15 cellular contexts compared by ENCODE assay signal in the genomic region with DNA sequence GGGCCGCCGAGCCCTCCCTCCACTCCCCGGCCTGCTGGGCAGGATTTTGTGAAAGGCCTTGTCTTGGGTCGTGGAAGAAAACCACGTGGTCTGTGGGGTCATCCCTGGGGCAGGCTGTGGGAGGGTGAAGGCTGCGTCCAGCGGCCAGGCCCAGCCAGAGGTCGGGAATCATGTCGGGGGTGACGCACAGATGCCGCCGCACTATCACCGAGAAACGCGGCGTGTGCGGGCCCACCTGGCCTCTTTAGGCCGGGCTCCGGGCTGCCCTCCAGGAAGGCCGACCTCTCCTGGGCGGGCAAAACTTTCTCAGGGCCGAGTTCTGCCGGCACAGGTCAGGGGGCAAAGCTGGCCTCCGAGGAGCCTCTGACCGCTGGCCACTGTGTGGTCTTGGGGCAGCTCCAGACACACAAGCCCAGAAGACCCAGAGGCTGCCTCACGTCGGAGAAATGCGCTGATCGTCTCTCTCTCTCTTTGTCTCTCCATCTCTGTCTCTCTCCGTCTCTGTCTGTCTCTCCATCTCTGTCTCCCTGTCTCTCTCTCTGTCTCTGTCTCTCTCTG. TPM values are rescaled to one million over a fixed set of nuclear protein-coding genes. Genes with fewer than 3 reads are reported as not detected.
DNase-seq lines count a peak whose midpoint lies in the region; ATAC-seq, FAIRE-seq and TF ChIP-seq lines count a peak whose summit lies in the region.
"Had no signal": no experiment of that assay in that cellular context is flagged by ENCODE, and none has a peak within 500 bp of the region (broad histone marks: within the 10 kb centered on the region; RNA-seq: fewer than 3 reads in every experiment).

No MANE protein-coding gene starts in this region.

- 82% methylated on average over 30 of the region's 30 CpGs for WGBS in liver
- WGBS in HepG2 (ENCODE audit: low lambda C conversion rate): 52% methylated on average over 17 of the region's 30 CpGs

- TF ChIP-seq EP300 in HepG2 (IDR thresholded peaks at IDR 0.05; ENCODE audit: low read depth in 2 of 2, low read length in 2 of 2): no peak
- no peak for TF ChIP-seq EP300 in HepG2 (CRISPR knock-in tag; IDR thresholded peaks at IDR 0.05; ENCODE audit: borderline replicate concordance)

- peaks cover 20% of the 10 kb centered on the region for H3K4me1 Mint-ChIP-seq in endothelial cell (ENCODE audit: unreplicated experiment)
- peaks cover 33 to 49% (median 47%) of the 10 kb centered on the region in 3 donors for H3K4me1 Mint-ChIP-seq in naive B cell

- H2AFZ ChIP-seq in HepG2 (ENCODE audit: low read length): no peak overlapping the region
- H2AFZ ChIP-seq: parathyroid adenoma had no signal

- POLR2A ChIA-PET in HepG2 (lab: Yijun Ruan, JAX): no interaction called here

- in situ Hi-C loops in HepG2 (cut with HindIII; ENCODE audit: extremely low pct_ligation_motif_present, low pct_unique_long_range_greater_than_20kb) (no loop called here), GM13976 (cut with MboI; ENCODE audit: low sequenced_read_pairs, unreplicated experiment) (no loop called here)

- ATAC-seq in HepG2: no peak
- no peak for ATAC-seq in naive B cell (ENCODE audit: low read depth in 2 of 2)
- ATAC-seq in HG02970 (IDR thresholded peaks at IDR 0.05; ENCODE audit: low FRiP score, unreplicated experiment): no peak

- no peaks in the 10 kb centered on the region for H3K9me3 Mint-ChIP-seq in endothelial cell (ENCODE audit: unreplicated experiment)
- no peaks in the 10 kb centered on the region for H3K9me3 Mint-ChIP-seq in naive B cell

- no TSS peak for BruUV-seq in HepG2 (replicated peaks; lab: Mats Ljungman, UMichigan)

- H3K27me3 ChIP-seq in liver (ENCODE audit: control insufficient read depth in 4 of 4, insufficient read depth in 4 of 4, low read length in 3 of 4): no peaks in the 10 kb centered on the region
- peaks cover 17 to 74% of the 10 kb centered on the region in 2 experiments; a peak in 4 of 5 replicates for H3K27me3 ChIP-seq in HepG2 (ENCODE audit: control insufficient read depth in 1 of 2, insufficient read depth in 2 of 2, low read length in 2 of 2)
- no peaks in the 10 kb centered on the region for H3K27me3 ChIP-seq in uterus
- H3K27me3 ChIP-seq: cardiac muscle cell had no signal

- no peak overlapping the region for H3K9ac ChIP-seq in liver (ENCODE audit: low read depth in 1 of 2, low read length in 2 of 2)
- H3K9ac ChIP-seq in HepG2 (ENCODE audit: insufficient read depth, low read depth, low read length): no peak overlapping the region
- H3K9ac ChIP-seq: parathyroid adenoma had no signal

- H3K9me3 ChIP-seq in liver (ENCODE audit: control insufficient read depth in 4 of 4, low read length in 3 of 4) (no peaks in the 10 kb centered on the region), HepG2 (ENCODE audit: low read length) (no peaks in the 10 kb centered on the region), uterus (no peaks in the 10 kb centered on the region)

- peaks cover 6% of the 10 kb centered on the region for H3K27me3 Mint-ChIP-seq in endothelial cell (ENCODE audit: unreplicated experiment)
- H3K27me3 Mint-ChIP-seq in naive B cell: no peaks in the 10 kb centered on the region

- H3K36me3 Mint-ChIP-seq in endothelial cell (ENCODE audit: low read depth, unreplicated experiment) (peaks cover 30% of the 10 kb centered on the region), naive B cell (peaks cover 12 to 28% of the 10 kb centered on the region in 2 donors)

- TF ChIP-seq POLR2A in HepG2 (IDR thresholded peaks at IDR 0.05; ENCODE audit: insufficient read depth in 1 of 2, low read depth in 2 of 2, low read length in 2 of 2): no peak
- no peak for TF ChIP-seq POLR2A in uterus (IDR thresholded peaks at IDR 0.05)

- intact Hi-C loops in HepG2 (cut with micrococcal nuclease; ENCODE audit: unreplicated experiment): no loop called here
- intact Hi-C loops in uterus (cut with DNase I; ENCODE audit: low total_unique reads): no loop called here

- H3K4me3 ChIP-seq in liver (ENCODE audit: low read depth in 1 of 3, low read length in 3 of 3): no peak overlapping the region
- H3K4me3 ChIP-seq in HepG2 (replicated peaks in 1 of 3; ENCODE audit: insufficient read depth in 1 of 3, low read depth in 2 of 3, low read length in 3 of 3): no peak overlapping the region
- no peak overlapping the region for H3K4me3 ChIP-seq in uterus
- H3K4me3 ChIP-seq: cardiac muscle cell, lung, SK-N-MC had no signal

- no peak for TF ChIP-seq CTCF in liver (IDR thresholded peaks at IDR 0.05; ENCODE audit: low read depth, low read length, missing input control)
- TF ChIP-seq CTCF in HepG2 (CRISPR knock-in tag; IDR thresholded peaks at IDR 0.05): no peak
- TF ChIP-seq CTCF in endothelial cell (IDR thresholded peaks at IDR 0.05; ENCODE audit: unreplicated experiment): no peak
- TF ChIP-seq CTCF in uterus (IDR thresholded peaks at IDR 0.05): no peak
- TF ChIP-seq CTCF in GM13976 (IDR thresholded peaks at IDR 0.05; ENCODE audit: borderline replicate concordance, control extremely low read depth, extremely low read depth, insufficient read depth, missing control alignments): no peak
- no peak for TF ChIP-seq CTCF in D721Med (IDR thresholded peaks at IDR 0.05; ENCODE audit: insufficient read depth, missing control alignments)

- H3K27ac Mint-ChIP-seq in endothelial cell (ENCODE audit: unreplicated experiment) (peak overlapping the region; percentile 39), naive B cell (peak overlapping the region; percentile 28 to 96 (median 89))

- TF ChIP-seq RAD21 in liver (IDR thresholded peaks at IDR 0.05) (no peak), HepG2 (CRISPR knock-in tag; IDR thresholded peaks at IDR 0.05) (no peak)

- no peaks in the 10 kb centered on the region for H3K4me1 ChIP-seq in liver (ENCODE audit: control insufficient read depth in 4 of 4, insufficient read depth in 4 of 4, low read length in 3 of 4)
- no peaks in the 10 kb centered on the region for H3K4me1 ChIP-seq in HepG2 (ENCODE audit: insufficient read depth, low read length)
- no peaks in the 10 kb centered on the region for H3K4me1 ChIP-seq in uterus
- H3K4me1 ChIP-seq: parathyroid adenoma had no signal

- H4K20me1 ChIP-seq in HepG2 (ENCODE audit: insufficient read depth, low read length): 0 out of 2 replicates have a peak, but pooled peaks cover 2% of the 10 kb centered on the region

- H3K4me2 ChIP-seq in HepG2 (ENCODE audit: low read depth, low read length): no peak overlapping the region

- FAIRE-seq in HepG2 (lab: Jason Lieb, UNC) (no peak), D721Med (lab: Jason Lieb, UNC) (no peak)
- FAIRE-seq: urothelium cell line had no signal

- no peaks in the 10 kb centered on the region for H3K79me2 ChIP-seq in HepG2 (ENCODE audit: insufficient read depth, low read length)
- H3K79me2 ChIP-seq: parathyroid adenoma had no signal

- no peak overlapping the region for H3K27ac ChIP-seq in liver (ENCODE audit: low read depth in 1 of 2, low read length in 2 of 2)
- no peak overlapping the region for H3K27ac ChIP-seq in HepG2 (ENCODE audit: extremely low read length, insufficient read depth, low read length)
- H3K27ac ChIP-seq in uterus: peak overlapping the region in 1 of 2 donors; percentile 59
- H3K27ac ChIP-seq: cardiac muscle cell, parathyroid adenoma, SK-N-MC, VCaP had no signal

- peak overlapping the region; percentile 32 for H3K4me3 Mint-ChIP-seq in endothelial cell (ENCODE audit: unreplicated experiment)
- H3K4me3 Mint-ChIP-seq in naive B cell: peak overlapping the region in 1 of 8 donors; percentile 10

- DNase-seq in HepG2 (ENCODE audit: low spot score): no peak
- DNase-seq in endothelial cell (ENCODE audit: low spot score): no peak
- no peak for DNase-seq in naive B cell
- DNase-seq in uterus: peak; percentile 61 to 84
- DNase-seq in GM13976 (ENCODE audit: low spot score): no peak
- DNase-seq in D721Med (ENCODE audit: insufficient read length, low spot score): no peak
- DNase-seq: NCI-H2171 had no signal

- no peaks in the 10 kb centered on the region for H3K36me3 ChIP-seq in liver (ENCODE audit: control insufficient read depth in 4 of 4, insufficient read depth in 3 of 4, low read depth in 1 of 4, low read length in 3 of 4)
- no peaks in the 10 kb centered on the region for H3K36me3 ChIP-seq in HepG2 (replicated peaks in 1 of 2; ENCODE audit: control insufficient read depth in 1 of 2, insufficient read depth in 2 of 2, low read length in 2 of 2)
- no peaks in the 10 kb centered on the region for H3K36me3 ChIP-seq in uterus
- H3K36me3 ChIP-seq: cardiac muscle cell had no signal

- CTCF ChIA-PET in HepG2 (lab: Yijun Ruan, JAX; ENCODE audit: low intra/inter-chr PET ratio, low total read pairs): no interaction called here

TF ChIP-seq in liver, 16 proteins besides CTCF, POLR2A, EP300 and RAD21 (continues in another document):
- peak; percentile 77 for TF ChIP-seq NR2F2 (IDR thresholded peaks at IDR 0.05)

TF ChIP-seq in HepG2, 621 proteins besides CTCF, POLR2A, EP300 and RAD21 (continues in another document):
- no peak for TF ChIP-seq ZBTB3 (CRISPR knock-in tag; IDR thresholded peaks at IDR 0.05; ENCODE audit: borderline replicate concordance, low read depth)

RNA-seq across cellular contexts. Expression of a gene that starts 28.4 kb away (rescaled TPM):
- total RNA-seq in liver (1 to 10 TPM; 1.6 to 2.2 TPM), HepG2 (2016; rRNA removed; fragmentation: Illumina TruSeq; extraction: Trizol) (not detected in 2 replicates), endothelial cell (ENCODE audit: unreplicated experiment) (40.6 TPM), uterus (10 to 100 TPM in 3 of 4 donors, 1 to 10 TPM in 1; 9.2 to 25.1 (median 14.6) TPM)
- polyA plus RNA-seq in liver (1 to 10 TPM in 1 of 2 donors, under 1 TPM in 1; 0.57 to 1.1 TPM), HepG2 (2011; rRNA removed) (0.04 TPM in 1 of 2 replicates, not detected in the other), naive B cell (ENCODE audit: low read depth in 6 of 6) (10 to 100 TPM; 35.7 to 77.8 (median 51.1) TPM)
- not detected in 2 replicates for total RNA-seq in HepG2 (2016; cell fraction: cytosol; rRNA removed; fragmentation: Illumina TruSeq; extraction: Trizol; ENCODE audit: low read depth)
- not detected in 2 replicates for total RNA-seq in HepG2 (2016; cell fraction: insoluble cytoplasmic fraction; rRNA removed; fragmentation: Illumina TruSeq; extraction: Trizol)
- not detected in 2 replicates for total RNA-seq in HepG2 (2016; cell fraction: membrane; rRNA removed; fragmentation: Illumina TruSeq; extraction: Trizol)
- not detected in 2 replicates for total RNA-seq in HepG2 (2016; cell fraction: nucleus; rRNA removed; fragmentation: Illumina TruSeq; extraction: Trizol)
- 0.03 TPM in 1 of 2 replicates, not detected in the other for polyA plus RNA-seq in HepG2 (2011; cell fraction: cytosol; rRNA removed)
- polyA plus RNA-seq in HepG2 (2011; cell fraction: nucleus; rRNA removed): 0.12 and 0.23 TPM in 2 replicates
- polyA plus RNA-seq in HepG2 (2012): 0.04 and 0.05 TPM in 2 replicates
- not detected in 2 replicates for polyA plus RNA-seq in HepG2 (2016; cell fraction: cytosol; fragmentation: Illumina TruSeq; extraction: Trizol; ENCODE audit: low read depth)
- polyA plus RNA-seq in HepG2 (2016; cell fraction: insoluble cytoplasmic fraction; fragmentation: Illumina TruSeq; extraction: Trizol; ENCODE audit: low read depth): not detected in 2 replicates
- polyA plus RNA-seq in HepG2 (2016; cell fraction: membrane; fragmentation: Illumina TruSeq; extraction: Trizol; ENCODE audit: low read depth): not detected in 2 replicates
- polyA plus RNA-seq in HepG2 (2016; cell fraction: nucleus; fragmentation: Illumina TruSeq; extraction: Trizol; ENCODE audit: insufficient read depth, low read depth): not detected in 2 replicates
- polyA minus RNA-seq in HepG2 (2011; rRNA and poly(A)+ RNA removed; ENCODE audit: low replicate concordance): 0.42 TPM in 1 of 2 replicates, not detected in the other
- polyA minus RNA-seq in HepG2 (2011; cell fraction: cytosol; rRNA and poly(A)+ RNA removed): not detected in 2 replicates
- not detected in 2 replicates for polyA minus RNA-seq in HepG2 (2011; cell fraction: nucleus; rRNA and poly(A)+ RNA removed)

Comparison
In these comparisons a context has a peak if more than half of its experiments do, and no peak if none do; other contexts are left out.
1. DNase-seq: peak in uterus (2 of 2); none in HepG2 (single experiment), endothelial cell (single experiment), naive B cell (single experiment), GM13976 (single experiment) and D721Med (single experiment).